ENCODE assay signal across 32 cellular contexts in genomic region chr7:41245916-41246315, GRCh38.
"Had no signal": no experiment of that assay in that cellular context is flagged by ENCODE, and none has a peak within 500 bp of the region (broad histone marks: within the 10 kb centered on the region; RNA-seq: fewer than 3 reads in every experiment).

No MANE protein-coding gene starts in this region.

- FAIRE-seq: astrocyte, colon had no signal

- H3K4me3 ChIP-seq: esophagus muscularis mucosa, gastroesophageal sphincter, heart right ventricle had no signal

- H3K27me3 Mint-ChIP-seq: activated CD4-positive, alpha-beta memory T cell treated with anti-CD3 and anti-CD28 coated beads, Interleukin-2, amount 10 ng/mL, durations not matched to agents 7 days and 5 days; activated CD4-positive, alpha-beta T cell treated with anti-CD3 and anti-CD28 coated beads, Interleukin-2, amount 10 ng/mL, durations not matched to agents 7 days and 5 days; activated naive CD8-positive, alpha-beta T cell; activated T-helper 17 cell treated with anti-CD3 and anti-CD28 coated beads, Interleukin-2, amount 50 U/mL, for 72 hours; effector memory CD8-positive, alpha-beta T cell; T-helper 17 cell had no signal

- H3K36me3 ChIP-seq: brain microvascular endothelial cell, esophagus muscularis mucosa, gastroesophageal sphincter, heart right ventricle had no signal

- H3K4me1 Mint-ChIP-seq: activated CD4-positive, alpha-beta memory T cell treated with anti-CD3 and anti-CD28 coated beads, Interleukin-2, amount 10 ng/mL, durations not matched to agents 7 days and 5 days; activated CD4-positive, alpha-beta T cell treated with anti-CD3 and anti-CD28 coated beads, Interleukin-2, amount 10 ng/mL, durations not matched to agents 7 days and 5 days; activated T-helper 17 cell treated with anti-CD3 and anti-CD28 coated beads, Interleukin-2, amount 50 U/mL, for 72 hours; T-helper 17 cell had no signal

- H3K9me3 Mint-ChIP-seq: activated CD4-positive, alpha-beta T cell treated with anti-CD3 and anti-CD28 coated beads, Interleukin-2, amount 10 ng/mL, durations not matched to agents 7 days and 5 days; effector memory CD8-positive, alpha-beta T cell had no signal

- H3K27ac Mint-ChIP-seq: activated CD4-positive, alpha-beta memory T cell treated with anti-CD3 and anti-CD28 coated beads, Interleukin-2, amount 10 ng/mL, durations not matched to agents 7 days and 5 days; activated CD4-positive, alpha-beta T cell treated with anti-CD3 and anti-CD28 coated beads, Interleukin-2, amount 10 ng/mL, durations not matched to agents 7 days and 5 days; activated naive CD8-positive, alpha-beta T cell; activated T-helper 17 cell treated with anti-CD3 and anti-CD28 coated beads, Interleukin-2, amount 50 U/mL, for 72 hours; effector memory CD8-positive, alpha-beta T cell; T-helper 17 cell; T-helper 2 cell treated with Interferon-gamma antibody and Interleukin-4, amounts not matched to agents 5 μg/mL and 100 μg/mL, for 36 hours had no signal

- H3K9me3 ChIP-seq: esophagus muscularis mucosa, gastroesophageal sphincter had no signal

- H3K4me3 Mint-ChIP-seq: activated CD4-positive, alpha-beta memory T cell treated with anti-CD3 and anti-CD28 coated beads, Interleukin-2, amount 10 ng/mL, durations not matched to agents 7 days and 5 days; activated CD4-positive, alpha-beta T cell treated with anti-CD3 and anti-CD28 coated beads, Interleukin-2, amount 10 ng/mL, durations not matched to agents 7 days and 5 days; activated naive CD8-positive, alpha-beta T cell; activated T-cell treated with anti-CD3 and anti-CD28 coated beads, Interleukin-2, amount 50 U/mL, for 4 hours; activated T-helper 17 cell treated with anti-CD3 and anti-CD28 coated beads, Interleukin-2, amount 50 U/mL, for 72 hours; effector memory CD8-positive, alpha-beta T cell; T-helper 17 cell; T-helper 2 cell treated with Interferon-gamma antibody and Interleukin-4, amounts not matched to agents 5 μg/mL and 100 μg/mL, for 36 hours had no signal

- DNase-seq: activated CD4-positive, alpha-beta memory T cell treated with anti-CD3 and anti-CD28 coated beads, Interleukin-2, amount 10 ng/mL, durations not matched to agents 7 days and 5 days; activated CD4-positive, alpha-beta T cell treated with anti-CD3 and anti-CD28 coated beads for 4 hours; activated CD4-positive, alpha-beta T cell treated with anti-CD3 and anti-CD28 coated beads, Interleukin-2, amount 10 ng/mL, durations not matched to agents 7 days and 5 days; activated CD4-positive, alpha-beta T cell treated with anti-CD3 and anti-CD28 coated beads, Interleukin-2, amount 50 U/mL, for 4 hours; activated CD4-positive, CD25-positive, alpha-beta regulatory T cell; activated CD4-positive, CD25-positive, alpha-beta regulatory T cell treated with anti-CD3 and anti-CD28 coated beads, Interleukin-2, amount 50 U/mL, for 72 hours; activated effector memory CD4-positive, alpha-beta T cell treated with Interleukin-2 at 50 U/mL for 16 hours; activated gamma-delta T cell treated with Interleukin-2 at 50 U/mL for 16 hours; activated naive CD4-positive, alpha-beta T cell treated with anti-CD3 and anti-CD28 coated beads, Interleukin-2, amount 50 U/mL, for 16 hours; activated naive CD4-positive, alpha-beta T cell treated with Interleukin-2 at 50 U/mL for 16 hours; activated T-cell treated with anti-CD3 and anti-CD28 coated beads, Interleukin-2, amount 50 U/mL, for 4 hours; amniotic stem cell; anterior cingulate cortex; brain microvascular endothelial cell; caudate nucleus; cortex of kidney; dermis blood vessel endothelial cell; effector CD4-positive, alpha-beta T cell; effector memory CD8-positive, alpha-beta T cell; erythroblast; foreskin melanocyte; heart right ventricle; T-helper 1 cell; T-helper 17 cell; T1000 had no signal

- H3K27me3 ChIP-seq: brain microvascular endothelial cell, esophagus muscularis mucosa, gastroesophageal sphincter, heart right ventricle had no signal

- ATAC-seq: activated T-cell treated with anti-CD3 and anti-CD28 coated beads, Interleukin-2, amount 50 U/mL, for 4 hours; activated T-helper 17 cell treated with anti-CD3 and anti-CD28 coated beads, Interleukin-2, amount 50 U/mL, for 72 hours; effector memory CD8-positive, alpha-beta T cell; gastroesophageal sphincter; heart right ventricle; T-helper 17 cell had no signal

- H3K36me3 Mint-ChIP-seq: activated naive CD8-positive, alpha-beta T cell had no signal

- H3K4me1 ChIP-seq: esophagus muscularis mucosa, gastroesophageal sphincter, heart right ventricle had no signal

- H3K27ac ChIP-seq: brain microvascular endothelial cell, esophagus muscularis mucosa, gastroesophageal sphincter, heart right ventricle had no signal
